9 cellular contexts compared by ENCODE assay signal in genomic region chr11:64694821-64695365, GRCh38. TPM values are rescaled to one million over a fixed set of nuclear protein-coding genes. Genes with fewer than 3 reads are reported as not detected.
DNase-seq lines count a peak whose midpoint lies in the region; ATAC-seq and TF ChIP-seq lines count a peak whose summit lies in the region.
"Had no signal": no experiment of that assay in that cellular context is flagged by ENCODE, and none has a peak within 500 bp of the region (broad histone marks: within the 10 kb centered on the region; RNA-seq: fewer than 3 reads in every experiment).

No MANE protein-coding gene starts in this region.

- DNase-seq in Daoy (ENCODE audit: low read depth) = peak; percentile 32
- DNase-seq in NCI-H1417 (lab: John Stamatoyannopoulos, UW) = peak; percentile 76 to 90 (median 81)
- peak; percentile 82 for DNase-seq in SK-N-DZ (ENCODE audit: low spot score)
- DNase-seq in neural crest cell (ENCODE audit: low read depth, low spot score) = peak; percentile 58
- no peak for DNase-seq in mesenteric fat pad (ENCODE audit: low spot score)
- no peak for DNase-seq in left ventricle myocardium inferior
- no peak for DNase-seq in GOT3 (lab: John Stamatoyannopoulos, UW)
- DNase-seq: aorta had no signal

- no peaks in the 10 kb centered on the region for H3K9me3 ChIP-seq in left ventricle myocardium inferior (replicated peaks)

- no peak overlapping the region for H3K27ac ChIP-seq in left ventricle myocardium inferior (replicated peaks)

- peaks cover 6% of the 10 kb centered on the region for H3K4me1 ChIP-seq in left ventricle myocardium inferior

- no peaks in the 10 kb centered on the region for H3K36me3 Mint-ChIP-seq in neural crest cell (ENCODE audit: low read depth)

- H3K4me3 ChIP-seq in left ventricle myocardium inferior = no peak overlapping the region

- no peak for TF ChIP-seq CTCF in neural crest cell (conservative IDR thresholded peaks at IDR 0.05)
- no peak for TF ChIP-seq CTCF in left ventricle myocardium inferior (IDR thresholded peaks at IDR 0.05; ENCODE audit: borderline replicate concordance)

- H3K27me3 Mint-ChIP-seq in neural crest cell (ENCODE audit: low read depth) = peaks cover 51% of the 10 kb centered on the region

- ATAC-seq in GM18867 (IDR thresholded peaks at IDR 0.05; ENCODE audit: unreplicated experiment) = no peak

- H3K4me3 Mint-ChIP-seq in neural crest cell = peak overlapping the region; percentile 57

- intact Hi-C loops in left ventricle myocardium inferior (cut with micrococcal nuclease) = no loop called here

- H3K36me3 ChIP-seq in left ventricle myocardium inferior = no peaks in the 10 kb centered on the region

- H3K27me3 ChIP-seq in left ventricle myocardium inferior (ENCODE audit: low read depth) = peaks cover 43% of the 10 kb centered on the region

- H3K27ac Mint-ChIP-seq in neural crest cell (ENCODE audit: unreplicated experiment) = peak overlapping the region; percentile 92

- H3K4me1 Mint-ChIP-seq in neural crest cell = peaks cover 24% of the 10 kb centered on the region

- H3K9me3 Mint-ChIP-seq in neural crest cell = no peaks in the 10 kb centered on the region

RNA-seq across cellular contexts. Expression of gene NRXN2, which starts 28.1 kb away (rescaled TPM):
- total RNA-seq in Daoy (2014; rRNA removed; shearing (Covaris generic)) = 0.15 and 20.9 TPM in 2 replicates
- 19.4 and 25.3 TPM in 2 replicates for polyA plus RNA-seq in SK-N-DZ (2014; cell fraction: cytosol; rRNA removed)
- polyA plus RNA-seq in SK-N-DZ (2014; cell fraction: nucleus; rRNA removed) = 14.1 and 25.9 TPM in 2 replicates
- 8.5 and 10.0 TPM in 2 replicates for total RNA-seq in neural crest cell
- total RNA-seq in mesenteric fat pad = 8.8 TPM
- total RNA-seq in left ventricle myocardium inferior = 0.71 TPM

RNA-seq across cellular contexts. Expression of gene RASGRP2, which starts 49.0 kb away (rescaled TPM):
- total RNA-seq in Daoy (2014; rRNA removed; shearing (Covaris generic)) = not detected in 2 replicates
- polyA plus RNA-seq in SK-N-DZ (2014; cell fraction: cytosol; rRNA removed) = 10.4 and 13.9 TPM in 2 replicates
- 55.3 and 58.4 TPM in 2 replicates for polyA plus RNA-seq in SK-N-DZ (2014; cell fraction: nucleus; rRNA removed)
- 0.93 and 1.5 TPM in 2 replicates for total RNA-seq in neural crest cell
- total RNA-seq in mesenteric fat pad = 22.0 TPM
- total RNA-seq in left ventricle myocardium inferior = 21.1 TPM

Comparison
In these comparisons a context has a peak if more than half of its experiments do, and no peak if none do; other contexts are left out.
1. DNase-seq: peak in Daoy (single experiment), NCI-H1417 (3 of 3), SK-N-DZ (single experiment) and neural crest cell (single experiment); none in mesenteric fat pad (single experiment), left ventricle myocardium inferior (single experiment) and GOT3 (single experiment).